10 cellular contexts compared by ENCODE assay signal in the genomic region with DNA sequence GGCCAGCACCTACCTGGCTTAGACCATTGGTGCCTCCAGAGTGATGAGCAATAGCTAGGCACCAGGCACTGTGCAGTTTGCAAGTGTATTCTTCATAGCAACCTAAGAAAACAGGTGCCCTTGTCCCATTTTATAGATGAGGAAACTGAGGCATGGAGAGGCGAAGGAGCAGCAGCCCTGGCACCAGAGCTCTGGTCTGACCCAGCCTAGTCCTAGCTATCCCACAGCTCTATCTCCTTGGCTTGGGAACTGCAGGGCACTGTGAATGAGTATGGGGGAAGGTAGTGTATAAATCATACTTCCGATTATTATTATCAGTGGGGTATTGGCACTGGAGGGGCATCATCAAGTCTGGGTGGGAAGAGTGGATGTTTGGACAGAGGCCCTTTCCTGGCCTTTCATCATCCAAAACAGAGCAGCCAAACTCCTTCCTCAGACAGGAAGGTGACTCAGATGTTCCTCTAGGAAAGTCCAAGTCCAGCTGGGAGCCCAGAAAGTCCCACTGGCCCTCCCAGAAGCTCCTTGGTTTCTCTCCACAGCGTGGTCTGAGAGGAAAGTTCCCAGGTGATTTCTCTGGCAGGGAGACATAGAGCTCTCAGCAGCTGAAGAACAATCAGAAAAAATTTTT. TPM values are rescaled to one million over a fixed set of nuclear protein-coding genes. Genes with fewer than 3 reads are reported as not detected.
DNase-seq lines count a peak whose midpoint lies in the region; ATAC-seq and TF ChIP-seq lines count a peak whose summit lies in the region.
"Had no signal": no experiment of that assay in that cellular context is flagged by ENCODE, and none has a peak within 500 bp of the region (broad histone marks: within the 10 kb centered on the region; RNA-seq: fewer than 3 reads in every experiment).

No MANE protein-coding gene starts in this region.

- H3K4me3 ChIP-seq in AG10803 (ENCODE audit: low read length) (no peak overlapping the region), fibroblast of pulmonary artery (replicated peaks; ENCODE audit: low read depth, low read length) (no peak overlapping the region)

- no peaks in the 10 kb centered on the region for H3K9me3 Mint-ChIP-seq in osteocyte (ENCODE audit: unreplicated experiment)

- CTCF ChIA-PET in RWPE1 (lab: Yijun Ruan, JAX), result interaction anchor here (0.8 kb wide), 1 partner anchor 15 kb away, joined by 6 read pairs; no protein-coding TSS in a partner anchor

- no peak for TF ChIP-seq CTCF in AG10803 (conservative IDR thresholded peaks at IDR 0.05; ENCODE audit: low read length)
- no peak for TF ChIP-seq CTCF in RWPE1 (conservative IDR thresholded peaks at IDR 0.05; ENCODE audit: low read depth)
- no peak for TF ChIP-seq CTCF in fibroblast of pulmonary artery (IDR thresholded peaks at IDR 0.05; ENCODE audit: low read length, missing control alignments)
- TF ChIP-seq CTCF in osteocyte (IDR thresholded peaks at IDR 0.05), result no peak
- no peak for TF ChIP-seq CTCF in GM13977 (IDR thresholded peaks at IDR 0.05; ENCODE audit: extremely low read depth, insufficient read depth, missing control alignments)

- DNase-seq in AG10803 (ENCODE audit: low read depth) (peak; percentile 91), RWPE1 (ENCODE audit: low spot score) (peak; percentile 61), fibroblast of pulmonary artery (ENCODE audit: low read depth) (peak; percentile 96), osteocyte (ENCODE audit: extremely low spot score, unreplicated experiment) (peak; percentile 83), GM13977 (ENCODE audit: low spot score) (no peak), HUDEP-2 (lab: John Stamatoyannopoulos, UW; ENCODE audit: unreplicated experiment in 76 of 76) (no peak)
- DNase-seq in activated CD4-positive, alpha-beta T cell treated with anti-CD3 and anti-CD28 coated beads, Interleukin-2, amount 50 U/mL, for 1 hour, result no peak
- DNase-seq: activated T-cell treated with anti-CD3 and anti-CD28 coated beads for 4 hours, DMS53 had no signal

- H3K36me3 Mint-ChIP-seq in osteocyte (ENCODE audit: unreplicated experiment), result no peaks in the 10 kb centered on the region

- H3K27ac Mint-ChIP-seq in osteocyte (ENCODE audit: unreplicated experiment), result peak overlapping the region; percentile 89

- peaks cover 5% of the 10 kb centered on the region for H3K27me3 Mint-ChIP-seq in osteocyte (ENCODE audit: unreplicated experiment)

- H3K27ac ChIP-seq in RWPE1, result peak overlapping the region; percentile 74

- H3K4me1 Mint-ChIP-seq in osteocyte (ENCODE audit: unreplicated experiment), result peaks cover 40% of the 10 kb centered on the region

- POLR2A ChIA-PET in RWPE1 (lab: Yijun Ruan, JAX; ENCODE audit: low non-redundant PET), result no interaction called here

- no peak for ATAC-seq in HG02852 (IDR thresholded peaks at IDR 0.05; ENCODE audit: unreplicated experiment)

- H3K4me3 Mint-ChIP-seq in osteocyte (ENCODE audit: unreplicated experiment), result no peak overlapping the region

- in situ Hi-C loops in GM13977 (cut with MboI; ENCODE audit: low pct_unique_long_range_greater_than_20kb, low sequenced_read_pairs, unreplicated experiment), result no loop called here

RNA-seq across cellular contexts. Expression of gene PLLP, which starts 32.0 kb away (rescaled TPM):
- total RNA-seq in osteocyte, result 0.30 and 1.2 TPM in 2 replicates

RNA-seq across cellular contexts. Expression of gene CCL22, which starts 42.1 kb away (rescaled TPM):
- total RNA-seq in osteocyte, result not detected in 2 replicates

RNA-seq across cellular contexts. Expression of gene CX3CL1, which starts 55.8 kb away (rescaled TPM):
- 2.3 and 2.6 TPM in 2 replicates for total RNA-seq in osteocyte

Comparison
In these comparisons a context has a peak if more than half of its experiments do, and no peak if none do; other contexts are left out.
1. DNase-seq: peak in AG10803 (single experiment), RWPE1 (single experiment), fibroblast of pulmonary artery (single experiment) and osteocyte (single experiment); none in GM13977 (single experiment), activated CD4-positive, alpha-beta T cell treated with anti-CD3 and anti-CD28 coated beads, Interleukin-2, amount 50 U/mL, for 1 hour (single experiment) and HUDEP-2 (0 of 76).